ENCODE assay signal across 1 cellular context in genomic region chr17:6948976-6949375, GRCh38.
TF ChIP-seq lines count a peak whose summit lies in the region.

No MANE protein-coding gene starts in this region.

TF ChIP-seq in HepG2, 621 proteins besides CTCF, POLR2A, EP300 and RAD21:
- TF ChIP-seq SALL1 (CRISPR knock-in tag; IDR thresholded peaks at IDR 0.05) = no peak
